In genomic region chr18:26493021-26493420, GRCh38 we compare ENCODE assay signal across 12 cellular contexts.
"Had no signal": no experiment of that assay in that cellular context is flagged by ENCODE, and none has a peak within 500 bp of the region (broad histone marks: within the 10 kb centered on the region; RNA-seq: fewer than 3 reads in every experiment).

No MANE protein-coding gene starts in this region.

- H2AFZ ChIP-seq: hepatocyte had no signal

- H3K4me1 ChIP-seq: tibial artery had no signal

- H3K9me3 ChIP-seq: esophagus squamous epithelium, neutrophil, tibial artery, vagina had no signal

- ATAC-seq: right cardiac atrium had no signal

- DNase-seq: activated CD4-positive, alpha-beta memory T cell treated with anti-CD3 and anti-CD28 coated beads for 36 hours; activated CD4-positive, alpha-beta T cell treated with anti-CD3 and anti-CD28 coated beads for 1 hour; activated gamma-delta T cell; activated T-cell treated with anti-CD3 and anti-CD28 coated beads, Interleukin-2, amount 50 U/mL, for 48 hours; esophagus squamous epithelium; posterior cingulate gyrus; right cardiac atrium; tibial artery had no signal

- H3K27me3 ChIP-seq: esophagus squamous epithelium, hepatocyte, neutrophil, tibial artery, vagina had no signal

- H3K4me3 ChIP-seq: esophagus squamous epithelium, hepatocyte, smooth muscle cell, tibial artery, vagina had no signal

- H3K79me2 ChIP-seq: hepatocyte had no signal

- H3K27ac ChIP-seq: esophagus squamous epithelium, hepatocyte, neutrophil, tibial artery, vagina had no signal

- H3K4me2 ChIP-seq: hepatocyte, smooth muscle cell had no signal

- H3K36me3 ChIP-seq: neutrophil had no signal
